In genomic region chr4:3344596-3344995, GRCh38 we compare ENCODE assay signal across 19 cellular contexts.
"Had no signal": no experiment of that assay in that cellular context is flagged by ENCODE, and none has a peak within 500 bp of the region (broad histone marks: within the 10 kb centered on the region; RNA-seq: fewer than 3 reads in every experiment).

No MANE protein-coding gene starts in this region.

- H3K27ac Mint-ChIP-seq: activated CD4-positive, alpha-beta memory T cell treated with anti-CD3 and anti-CD28 coated beads for 36 hours; activated naive CD4-positive, alpha-beta T cell treated with anti-CD3 and anti-CD28 coated beads, Interleukin-2, amount 50 U/mL, for 72 hours; activated T-cell treated with anti-CD3 and anti-CD28 coated beads, Interleukin-2, amount 50 U/mL, for 72 hours; mesothelial cell of epicardium; naive B cell; T-cell had no signal

- ATAC-seq: activated naive CD4-positive, alpha-beta T cell treated with anti-CD3 and anti-CD28 coated beads, Interleukin-2, amount 50 U/mL, for 72 hours; activated T-cell treated with anti-CD3 and anti-CD28 coated beads, Interleukin-2, amount 50 U/mL, for 72 hours; left ventricle myocardium superior; right cardiac atrium; T-cell had no signal

- DNase-seq: activated CD4-positive, alpha-beta memory T cell treated with anti-CD3 and anti-CD28 coated beads for 36 hours; activated CD4-positive, alpha-beta T cell treated with anti-CD3 and anti-CD28 coated beads for 4 hours; activated naive CD4-positive, alpha-beta T cell; activated T-cell treated with anti-CD3 and anti-CD28 coated beads for 4 hours; activated T-cell treated with anti-CD3 and anti-CD28 coated beads, Interleukin-2, amount 50 U/mL, for 72 hours; colonic mucosa; effector CD8-positive, alpha-beta T cell; left ventricle myocardium superior; naive B cell; occipital lobe; right cardiac atrium; stimulated activated CD4-positive, alpha-beta T cell treated with anti-CD3 and anti-CD28 coated beads, Interleukin-2, amount 100 ng/mL, for 48 hours; stimulated activated naive CD4-positive, alpha-beta T cell treated with Interleukin-2 at 50 U/mL for 16 hours; T-cell had no signal

- H3K36me3 ChIP-seq: colonic mucosa had no signal

- H3K4me1 ChIP-seq: colonic mucosa had no signal

- H3K9me3 ChIP-seq: colonic mucosa, tibial nerve had no signal

- H3K4me3 Mint-ChIP-seq: activated CD4-positive, alpha-beta memory T cell treated with anti-CD3 and anti-CD28 coated beads for 36 hours; activated T-cell treated with anti-CD3 and anti-CD28 coated beads, Interleukin-2, amount 50 U/mL, for 72 hours; central memory CD8-positive, alpha-beta T cell; mesothelial cell of epicardium; naive B cell; T-cell had no signal

- H3K27ac ChIP-seq: colonic mucosa, epithelial cell of prostate had no signal

- H3K36me3 Mint-ChIP-seq: activated CD4-positive, alpha-beta memory T cell treated with anti-CD3 and anti-CD28 coated beads for 36 hours; activated naive CD4-positive, alpha-beta T cell treated with anti-CD3 and anti-CD28 coated beads, Interleukin-2, amount 50 U/mL, for 72 hours; naive B cell had no signal

- H3K27me3 Mint-ChIP-seq: activated CD4-positive, alpha-beta memory T cell treated with anti-CD3 and anti-CD28 coated beads for 36 hours; central memory CD8-positive, alpha-beta T cell; naive B cell; T-cell had no signal

- H3K9me3 Mint-ChIP-seq: activated CD4-positive, alpha-beta memory T cell treated with anti-CD3 and anti-CD28 coated beads for 36 hours; activated naive CD4-positive, alpha-beta T cell treated with anti-CD3 and anti-CD28 coated beads, Interleukin-2, amount 50 U/mL, for 72 hours; activated T-cell treated with anti-CD3 and anti-CD28 coated beads, Interleukin-2, amount 50 U/mL, for 72 hours; central memory CD8-positive, alpha-beta T cell; mesothelial cell of epicardium; naive B cell; T-cell had no signal

- H3K4me3 ChIP-seq: colonic mucosa, tibial nerve had no signal

- H3K27me3 ChIP-seq: colonic mucosa, tibial nerve had no signal
